Comparison of ENCODE assay signal across 14 cellular contexts in genomic region chr3:62211675-62212429, GRCh38.
DNase-seq lines count a peak whose midpoint lies in the region; ATAC-seq and TF ChIP-seq lines count a peak whose summit lies in the region.
"Had no signal": no experiment of that assay in that cellular context is flagged by ENCODE, and none has a peak within 500 bp of the region (broad histone marks: within the 10 kb centered on the region; RNA-seq: fewer than 3 reads in every experiment).

No MANE protein-coding gene starts in this region.

- no peak overlapping the region for H3K18ac ChIP-seq in H9 (ENCODE audit: insufficient read length, low read depth, low read length)

- H3K79me1 ChIP-seq in H9 (ENCODE audit: insufficient read depth, low read depth, low read length, poor library complexity, severe bottlenecking), result no peaks in the 10 kb centered on the region

- POLR2A ChIA-PET in SK-N-SH (lab: Yijun Ruan, JAX), result no interaction called here

- H3K4me3 Mint-ChIP-seq in H9, result no peak overlapping the region
- H3K4me3 Mint-ChIP-seq: activated naive CD8-positive, alpha-beta T cell treated with anti-CD3 and anti-CD28 coated beads, Interleukin-2, amount 10 ng/mL, durations not matched to agents 7 days and 5 days; naive thymus-derived CD8-positive, alpha-beta T cell had no signal

- H3K27me3 Mint-ChIP-seq in H9 (ENCODE audit: low read depth), result no peaks in the 10 kb centered on the region; the same call in 1 of the 2 replicates
- H3K27me3 Mint-ChIP-seq: activated naive CD8-positive, alpha-beta T cell treated with anti-CD3 and anti-CD28 coated beads, Interleukin-2, amount 10 ng/mL, durations not matched to agents 7 days and 5 days had no signal

- DNase-seq in AG08395 (ENCODE audit: low spot score), result peak; percentile 17
- no peak for DNase-seq in H9
- no peak for DNase-seq in SK-N-SH
- no peak for DNase-seq in hepatocyte (ENCODE audit: low spot score)
- DNase-seq in NCI-H82 (lab: John Stamatoyannopoulos, UW), result no peak
- DNase-seq in GM10266 (ENCODE audit: extremely low spot score), result no peak
- DNase-seq in NCI-H526 (lab: John Stamatoyannopoulos, UW), result no peak
- DNase-seq: activated naive CD8-positive, alpha-beta T cell treated with anti-CD3 and anti-CD28 coated beads, Interleukin-2, amount 10 ng/mL, durations not matched to agents 7 days and 5 days; GF-D8; naive thymus-derived CD8-positive, alpha-beta T cell; RPMI8226; stomach had no signal

- no peaks in the 10 kb centered on the region for H3K36me3 ChIP-seq in SK-N-SH (replicated peaks in 1 of 2; ENCODE audit: control insufficient read depth in 1 of 2, insufficient read depth in 2 of 2, low read length in 1 of 2)
- H3K36me3 ChIP-seq in hepatocyte (replicated peaks; ENCODE audit: insufficient read depth, low read depth), result no peaks in the 10 kb centered on the region
- H3K36me3 ChIP-seq: BLaER1, stomach had no signal

- H3K27me3 ChIP-seq in H9 (ENCODE audit: insufficient read depth, low read length) (no peaks in the 10 kb centered on the region), SK-N-SH (ENCODE audit: insufficient read depth) (no peaks in the 10 kb centered on the region), hepatocyte (no peaks in the 10 kb centered on the region)
- H3K27me3 ChIP-seq: BLaER1, stomach had no signal

- no peak overlapping the region for H3K23ac ChIP-seq in H9 (ENCODE audit: insufficient read length, low read depth, low read length)

- ATAC-seq in GM21529 (IDR thresholded peaks at IDR 0.05; ENCODE audit: unreplicated experiment), result no peak
- ATAC-seq: naive thymus-derived CD8-positive, alpha-beta T cell had no signal

- H3F3A ChIP-seq in SK-N-SH (replicated peaks; ENCODE audit: insufficient read depth), result no peaks in the 10 kb centered on the region

- H3K56ac ChIP-seq in H9 (ENCODE audit: insufficient read length, low read depth, low read length), result no peak overlapping the region

- no peak overlapping the region for H3T11ph ChIP-seq in H9 (ENCODE audit: low read length)

- CTCF ChIA-PET in SK-N-SH (lab: Yijun Ruan, JAX), result interaction anchor here (0.7 to 1.9 kb wide), 6 partner anchors 11 to 347 kb away, joined by 3 to 9 read pairs (median 3); no protein-coding TSS in a partner anchor

- H3K9ac ChIP-seq in H9 (ENCODE audit: extremely low read depth, insufficient read length, low read length), result no peak overlapping the region
- no peak overlapping the region for H3K9ac ChIP-seq in SK-N-SH
- H3K9ac ChIP-seq: BLaER1 had no signal

- no peak overlapping the region for H2BK120ac ChIP-seq in H9 (ENCODE audit: low read depth, low read length, poor library complexity, severe bottlenecking)

- H2AFZ ChIP-seq in H9 (ENCODE audit: low read length) (no peak overlapping the region), SK-N-SH (ENCODE audit: low read depth) (no peak overlapping the region), hepatocyte (no peak overlapping the region)

- no peaks in the 10 kb centered on the region for H3K9me2 ChIP-seq in SK-N-SH
- no peaks in the 10 kb centered on the region for H3K9me2 ChIP-seq in hepatocyte (replicated peaks; ENCODE audit: insufficient read depth)

- H3K27ac ChIP-seq in H9 (ENCODE audit: insufficient read length, low read depth, low read length) (no peak overlapping the region), SK-N-SH (ENCODE audit: low read depth in 2 of 2, low read length in 1 of 2) (no peak overlapping the region), hepatocyte (no peak overlapping the region)
- H3K27ac ChIP-seq: BLaER1, stomach had no signal

- WGBS in H9 (ENCODE audit: extremely low coverage, insufficient read length, low lambda C conversion rate), result no CpG with 5 or more reads among the region's 8 CpGs
- WGBS in SK-N-SH (ENCODE audit: low lambda C conversion rate), result 87% methylated on average over 8 of the region's 8 CpGs
- 80% methylated on average over 8 of the region's 8 CpGs for WGBS in hepatocyte (ENCODE audit: low lambda C conversion rate, missing lambda C conversion rate)

- H3K4me1 Mint-ChIP-seq in H9, result peaks cover 9 to 23% of the 10 kb centered on the region in 2 experiments

- H4K91ac ChIP-seq in H9 (ENCODE audit: insufficient read length, low read depth, low read length), result no peak overlapping the region

- TF ChIP-seq CTCF in H9 (conservative IDR thresholded peaks at IDR 0.05) (peak; percentile 46; the same call in 2 of the 3 replicates), SK-N-SH (IDR thresholded peaks at IDR 0.05) (peak; percentile 27), hepatocyte (IDR thresholded peaks at IDR 0.05; ENCODE audit: poor library complexity) (peak; percentile 6), GM10266 (IDR thresholded peaks at IDR 0.05; ENCODE audit: control insufficient read depth, insufficient read depth, low read depth, missing control alignments) (no peak)

- H3K23me2 ChIP-seq in H9 (ENCODE audit: insufficient read length, low read depth, low read length, poor library complexity, severe bottlenecking), result no peaks in the 10 kb centered on the region

- no peak overlapping the region for H4K5ac ChIP-seq in H9 (ENCODE audit: insufficient read length, low read depth, low read length)

- no peak overlapping the region for H2AK5ac ChIP-seq in H9 (ENCODE audit: insufficient read length, low read length)

- no peak overlapping the region for H3K4me3 ChIP-seq in SK-N-SH (ENCODE audit: low read depth in 2 of 2, low read length in 1 of 2)
- H3K4me3 ChIP-seq in hepatocyte, result no peak overlapping the region
- H3K4me3 ChIP-seq: BLaER1, stomach had no signal

- H2BK20ac ChIP-seq in H9 (ENCODE audit: low read depth, low read length, poor library complexity, severe bottlenecking), result no peak overlapping the region

- H3K27ac Mint-ChIP-seq in H9, result peak overlapping the region in 1 of 3 experiments; percentile 84; a peak in 1 of 7 replicates
- H3K27ac Mint-ChIP-seq: activated naive CD8-positive, alpha-beta T cell treated with anti-CD3 and anti-CD28 coated beads, Interleukin-2, amount 10 ng/mL, durations not matched to agents 7 days and 5 days; naive thymus-derived CD8-positive, alpha-beta T cell had no signal

- no peak for TF ChIP-seq RAD21 in SK-N-SH (IDR thresholded peaks at IDR 0.05; ENCODE audit: low read length)

- peaks cover 2 to 10% (median 5%) of the 10 kb centered on the region in 3 experiments; a peak in 3 of 7 replicates for H3K36me3 Mint-ChIP-seq in H9 (ENCODE audit: insufficient read depth in 1 of 3, low read depth in 3 of 3)
- H3K36me3 Mint-ChIP-seq: activated naive CD8-positive, alpha-beta T cell treated with anti-CD3 and anti-CD28 coated beads, Interleukin-2, amount 10 ng/mL, durations not matched to agents 7 days and 5 days; naive thymus-derived CD8-positive, alpha-beta T cell had no signal

- no peak overlapping the region for H3K4me2 ChIP-seq in H9 (ENCODE audit: insufficient read depth, insufficient read length, low read length)
- H3K4me2 ChIP-seq in SK-N-SH, result no peak overlapping the region
- H3K4me2 ChIP-seq in hepatocyte, result no peak overlapping the region
- H3K4me2 ChIP-seq: BLaER1 had no signal

- no peaks in the 10 kb centered on the region for H3K9me3 Mint-ChIP-seq in H9
- H3K9me3 Mint-ChIP-seq: activated naive CD8-positive, alpha-beta T cell treated with anti-CD3 and anti-CD28 coated beads, Interleukin-2, amount 10 ng/mL, durations not matched to agents 7 days and 5 days; naive thymus-derived CD8-positive, alpha-beta T cell had no signal

- no peak overlapping the region for H2BK5ac ChIP-seq in H9 (ENCODE audit: insufficient read length, low read length)

- TF ChIP-seq EP300 in SK-N-SH (IDR thresholded peaks at IDR 0.05; ENCODE audit: borderline replicate concordance in 1 of 2, low read depth in 1 of 2, low read length in 1 of 2), result no peak

- H2BK12ac ChIP-seq in H9 (ENCODE audit: insufficient read length, low read depth, low read length), result no peak overlapping the region

- H4K20me1 ChIP-seq in H9 (ENCODE audit: control insufficient read depth, insufficient read depth, insufficient read length), result no peaks in the 10 kb centered on the region
- no peaks in the 10 kb centered on the region for H4K20me1 ChIP-seq in SK-N-SH (ENCODE audit: insufficient read depth)
- no peaks in the 10 kb centered on the region for H4K20me1 ChIP-seq in hepatocyte (ENCODE audit: insufficient read depth, poor library complexity, severe bottlenecking)
- H4K20me1 ChIP-seq: BLaER1 had no signal

- H3K4me1 ChIP-seq in H9 (ENCODE audit: insufficient read depth, low read length) (no peaks in the 10 kb centered on the region), SK-N-SH (ENCODE audit: control insufficient read depth in 1 of 2, insufficient read depth in 2 of 2, low read depth in 1 of 2, low read length in 1 of 2) (no peaks in the 10 kb centered on the region), hepatocyte (ENCODE audit: insufficient read depth) (no peaks in the 10 kb centered on the region)
- H3K4me1 ChIP-seq: BLaER1 had no signal

- H3K79me2 ChIP-seq in H9 (ENCODE audit: insufficient read depth, low read length), result no peaks in the 10 kb centered on the region
- H3K79me2 ChIP-seq in SK-N-SH (ENCODE audit: insufficient read depth), result no peaks in the 10 kb centered on the region
- H3K79me2 ChIP-seq in hepatocyte, result no peaks in the 10 kb centered on the region

- H3K9me3 ChIP-seq in H9 (ENCODE audit: control insufficient read depth, low read depth, low read length) (no peaks in the 10 kb centered on the region), SK-N-SH (no peaks in the 10 kb centered on the region), hepatocyte (ENCODE audit: low read depth) (no peaks in the 10 kb centered on the region)
- H3K9me3 ChIP-seq: BLaER1, stomach had no signal

- H3K14ac ChIP-seq in H9 (ENCODE audit: insufficient read depth, low read length), result no peak overlapping the region

- H4K8ac ChIP-seq in H9 (replicated peaks; ENCODE audit: insufficient read length, low read depth, low read length), result no peak overlapping the region

- H2BK15ac ChIP-seq in H9 (ENCODE audit: low read depth, low read length), result no peak overlapping the region

- no peak overlapping the region for H3K4ac ChIP-seq in H9 (ENCODE audit: low read depth, low read length)

TF ChIP-seq in SK-N-SH, 30 proteins besides CTCF, POLR2A, EP300 and RAD21 (continues in another document):
- no peak for TF ChIP-seq EZH2phosphoT487 (IDR thresholded peaks at IDR 0.05; ENCODE audit: borderline replicate concordance, low read depth)
- no peak for TF ChIP-seq RCOR1 (IDR thresholded peaks at IDR 0.05; ENCODE audit: low read length)
- no peak for TF ChIP-seq ZBTB33 (IDR thresholded peaks at IDR 0.05; ENCODE audit: borderline replicate concordance, low read depth)
